Comparison of ENCODE assay signal across 8 cellular contexts in genomic region chr2:169693344-169693743, GRCh38. TPM values are rescaled to one million over a fixed set of nuclear protein-coding genes. Genes with fewer than 3 reads are reported as not detected.
A peak's percentile ranks its signal among the peaks of the same experiment; 100 is the strongest.
DNase-seq lines count a peak whose midpoint lies in the region; ATAC-seq, FAIRE-seq and TF ChIP-seq lines count a peak whose summit lies in the region.
"Had no signal": no experiment of that assay in that cellular context is flagged by ENCODE, and none has a peak within 500 bp of the region (broad histone marks: within the 10 kb centered on the region; RNA-seq: fewer than 3 reads in every experiment).

No MANE protein-coding gene starts in this region.

- no peak for ATAC-seq in HG03025 (IDR thresholded peaks at IDR 0.05; ENCODE audit: low FRiP score, unreplicated experiment)

- H3K9ac ChIP-seq in mammary epithelial cell (ENCODE audit: insufficient read depth, low read length) = peak overlapping the region; percentile 96

- peak overlapping the region; percentile 100 for H3K27ac Mint-ChIP-seq in neural crest cell (ENCODE audit: unreplicated experiment)

- peaks cover 13% of the 10 kb centered on the region for H3K9me3 Mint-ChIP-seq in neural crest cell

- peak overlapping the region; percentile 85 for H2AFZ ChIP-seq in mammary epithelial cell (ENCODE audit: low read depth, low read length)

- DNase-seq in NCI-H1105 treated with DMSO at 0.1 percent for 48 hours (lab: John Stamatoyannopoulos, UW) (peak; percentile 35), mammary epithelial cell (no peak), neural crest cell (ENCODE audit: low read depth, low spot score) (no peak), LoVo (ENCODE audit: low spot score) (no peak), HTR-8/SVneo (ENCODE audit: insufficient read length, low spot score) (no peak)

- H3K4me3 ChIP-seq in mammary epithelial cell (replicated peaks in 1 of 3; ENCODE audit: insufficient read depth in 1 of 3, low read depth in 2 of 3, low read length in 3 of 3) = peak overlapping the region in 1 of 3 experiments; percentile 80

- no peaks in the 10 kb centered on the region for H3K36me3 ChIP-seq in mammary epithelial cell (ENCODE audit: insufficient read depth, low read length)

- H4K20me1 ChIP-seq in mammary epithelial cell (ENCODE audit: insufficient read depth, low read length) = no peaks in the 10 kb centered on the region

- peak overlapping the region; percentile 94 for H3K4me3 Mint-ChIP-seq in neural crest cell

- no peaks in the 10 kb centered on the region for H3K79me2 ChIP-seq in mammary epithelial cell (ENCODE audit: insufficient read depth, low read length)

- H3K4me2 ChIP-seq in mammary epithelial cell (ENCODE audit: insufficient read depth, low read depth, low read length) = peak overlapping the region; percentile 78

- no peaks in the 10 kb centered on the region for H3K27me3 Mint-ChIP-seq in neural crest cell (ENCODE audit: low read depth)

- dilution Hi-C loops in mammary epithelial cell (cut with HindIII; ENCODE audit: low sequenced_read_pairs) = no loop called here

- no peak overlapping the region for H3K27ac ChIP-seq in mammary epithelial cell (ENCODE audit: insufficient read depth, low read depth, low read length)

- H3K4me1 ChIP-seq in mammary epithelial cell (ENCODE audit: insufficient read depth, low read length) = peaks cover 5% of the 10 kb centered on the region

- peaks cover 20% of the 10 kb centered on the region for H3K36me3 Mint-ChIP-seq in neural crest cell (ENCODE audit: low read depth)

- peak; percentile 18; the same call in 1 of the 2 replicates for TF ChIP-seq CTCF in GM12874 (IDR thresholded peaks at IDR 0.05; ENCODE audit: insufficient read depth, low read depth, low read length)
- no peak for TF ChIP-seq CTCF in mammary epithelial cell (conservative IDR thresholded peaks at IDR 0.05 in 1 of 2, IDR thresholded peaks at IDR 0.05 in 1 of 2; ENCODE audit: extremely low read depth in 1 of 2, insufficient read depth in 1 of 2, low read depth in 1 of 2, low read length in 2 of 2)
- TF ChIP-seq CTCF in neural crest cell (conservative IDR thresholded peaks at IDR 0.05) = no peak

- CTCF ChIA-PET in mammary epithelial cell (lab: Charles Lee; ENCODE audit: low non-redundant PET) = no interaction called here

- H3K4me1 Mint-ChIP-seq in neural crest cell = peaks cover 24% of the 10 kb centered on the region

- no peaks in the 10 kb centered on the region for H3K27me3 ChIP-seq in mammary epithelial cell (ENCODE audit: insufficient read depth, low read length)

- BruUV-seq in mammary epithelial cell (replicated peaks; lab: Mats Ljungman, UMichigan) = TSS peak; percentile 67

- intact Hi-C loops in mammary epithelial cell (cut with micrococcal nuclease) = no loop called here

- no peak for FAIRE-seq in HTR-8/SVneo (lab: Jason Lieb, UNC)

- in situ Hi-C loops in mammary epithelial cell (cut with MboI; ENCODE audit: low sequenced_read_pairs in 2 of 2) = no loop called here

- 24% methylated on average over 4 of the region's 4 CpGs for WGBS in mammary epithelial cell (ENCODE audit: low coverage, missing lambda C conversion rate)

- no peaks in the 10 kb centered on the region for H3K9me3 ChIP-seq in mammary epithelial cell (replicated peaks; ENCODE audit: insufficient read depth, low read length)

RNA-seq across cellular contexts. Expression of gene CFAP210, which starts 0.9 kb away (rescaled TPM):
- total RNA-seq in mammary epithelial cell = not detected
- not detected for polyA plus RNA-seq in mammary epithelial cell
- polyA minus RNA-seq in mammary epithelial cell = not detected
- 1.0 and 2.3 TPM in 2 replicates for total RNA-seq in neural crest cell
- total RNA-seq: SK-MEL-5 had no signal

RNA-seq across cellular contexts. Expression of gene PHOSPHO2, which starts 0.9 kb away (rescaled TPM):
- 1 to 10 TPM; 3.0 to 3.8 TPM for total RNA-seq in mammary epithelial cell
- polyA plus RNA-seq in mammary epithelial cell = 1.2 TPM
- not detected for polyA minus RNA-seq in mammary epithelial cell
- 8.3 and 8.6 TPM in 2 replicates for total RNA-seq in neural crest cell

RNA-seq across cellular contexts. Expression of gene KLHL23, which starts 40.3 kb away (rescaled TPM):
- 1 to 10 TPM; 2.8 to 3.3 TPM for total RNA-seq in mammary epithelial cell
- polyA plus RNA-seq in mammary epithelial cell = 2.5 TPM
- polyA minus RNA-seq in mammary epithelial cell = 0.72 TPM
- 67.0 and 67.2 TPM in 2 replicates for total RNA-seq in neural crest cell

Comparison
In these comparisons a context has a peak if more than half of its experiments do, and no peak if none do; other contexts are left out.
1. RNA of gene KLHL23, which starts 40.3 kb away (total RNA-seq): 67.0 to 67.2 TPM in neural crest cell; 2.8 to 3.3 TPM in mammary epithelial cell; every median in the first group is over 10 times any median in the second.